2 cellular contexts compared by ENCODE assay signal in the genomic region with DNA sequence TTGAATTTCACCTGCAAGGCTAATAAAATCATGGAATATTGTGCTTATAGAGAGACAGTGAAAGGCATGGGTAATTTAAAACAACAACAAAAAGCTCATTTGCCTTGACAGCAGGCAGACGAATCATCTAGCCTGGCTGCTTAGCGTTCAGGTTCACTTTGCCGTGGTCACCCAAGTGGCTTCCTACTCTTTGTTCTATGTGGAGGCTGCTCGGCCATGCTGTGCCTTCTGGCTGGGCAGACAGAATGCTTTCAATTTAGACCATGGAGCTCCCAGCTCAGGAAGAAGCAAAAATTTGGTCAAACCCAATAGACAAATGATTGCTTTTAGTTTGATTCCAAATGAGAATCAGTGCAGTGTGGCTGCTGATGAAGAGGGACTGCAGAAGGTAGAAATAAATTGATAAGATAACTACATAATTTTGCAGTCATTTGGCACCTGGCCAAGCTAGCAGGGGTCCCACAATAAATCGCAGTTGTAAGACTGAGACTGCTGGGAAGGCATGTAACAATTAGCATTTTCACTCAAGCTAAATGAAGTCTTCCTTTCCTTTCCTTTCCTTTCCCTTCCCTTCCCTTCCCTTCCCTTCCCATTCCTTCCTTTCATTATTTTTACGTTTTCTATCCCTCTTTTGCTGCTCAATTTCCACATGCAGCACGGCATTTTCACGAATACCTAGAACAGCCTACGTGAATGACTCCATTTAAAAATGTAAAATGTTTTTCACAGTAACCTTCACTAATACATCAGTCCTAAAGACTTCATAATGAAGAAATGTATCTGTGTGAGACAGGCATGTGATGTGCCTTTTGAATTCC.
TF ChIP-seq lines count a peak whose summit lies in the region.

No MANE protein-coding gene starts in this region.

TF ChIP-seq in HEK293T, 16 proteins besides CTCF, POLR2A, EP300 and RAD21 (continued from another document):
- TF ChIP-seq ARNT (IDR thresholded peaks at IDR 0.05) (no peak), HDGF (IDR thresholded peaks at IDR 0.05; ENCODE audit: borderline replicate concordance) (no peak), CTBP1 (IDR thresholded peaks at IDR 0.05; ENCODE audit: borderline replicate concordance) (no peak), NFRKB (IDR thresholded peaks at IDR 0.05) (no peak), ZNF384 (IDR thresholded peaks at IDR 0.05) (no peak), SP1 (IDR thresholded peaks at IDR 0.05) (no peak), L3MBTL2 (conservative IDR thresholded peaks at IDR 0.05) (no peak), PKNOX1 (IDR thresholded peaks at IDR 0.05) (no peak), FOXA1 (IDR thresholded peaks at IDR 0.05) (no peak), ELF4 (IDR thresholded peaks at IDR 0.05) (no peak), TARDBP (IDR thresholded peaks at IDR 0.05) (no peak), FOXK2 (IDR thresholded peaks at IDR 0.05) (no peak)

TF ChIP-seq in H1, 55 proteins besides CTCF, POLR2A, EP300 and RAD21 (continued from another document):
- TF ChIP-seq, protein P1, sequence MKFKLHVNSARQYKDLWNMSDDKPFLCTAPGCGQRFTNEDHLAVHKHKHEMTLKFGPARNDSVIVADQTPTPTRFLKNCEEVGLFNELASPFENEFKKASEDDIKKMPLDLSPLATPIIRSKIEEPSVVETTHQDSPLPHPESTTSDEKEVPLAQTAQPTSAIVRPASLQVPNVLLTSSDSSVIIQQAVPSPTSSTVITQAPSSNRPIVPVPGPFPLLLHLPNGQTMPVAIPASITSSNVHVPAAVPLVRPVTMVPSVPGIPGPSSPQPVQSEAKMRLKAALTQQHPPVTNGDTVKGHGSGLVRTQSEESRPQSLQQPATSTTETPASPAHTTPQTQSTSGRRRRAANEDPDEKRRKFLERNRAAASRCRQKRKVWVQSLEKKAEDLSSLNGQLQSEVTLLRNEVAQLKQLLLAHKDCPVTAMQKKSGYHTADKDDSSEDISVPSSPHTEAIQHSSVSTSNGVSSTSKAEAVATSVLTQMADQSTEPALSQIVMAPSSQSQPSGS (IDR thresholded peaks at IDR 0.05; ENCODE audit: low read length): no peak
- TF ChIP-seq RXRA (IDR thresholded peaks at IDR 0.05; ENCODE audit: insufficient read depth, low read depth, low read length) (no peak), SUZ12 (IDR thresholded peaks at IDR 0.05; ENCODE audit: low read length) (no peak), CHD2 (IDR thresholded peaks at IDR 0.05; ENCODE audit: low read length) (no peak), SRF (IDR thresholded peaks at IDR 0.05; ENCODE audit: low read depth, low read length) (no peak), BRCA1 (IDR thresholded peaks at IDR 0.05; ENCODE audit: low read depth, low read length) (no peak), CBX8 (IDR thresholded peaks at IDR 0.05; ENCODE audit: borderline replicate concordance, low read depth, low read length) (no peak), TCF12 (IDR thresholded peaks at IDR 0.05; ENCODE audit: low read depth, low read length) (no peak)
- TF ChIP-seq, protein P2, sequence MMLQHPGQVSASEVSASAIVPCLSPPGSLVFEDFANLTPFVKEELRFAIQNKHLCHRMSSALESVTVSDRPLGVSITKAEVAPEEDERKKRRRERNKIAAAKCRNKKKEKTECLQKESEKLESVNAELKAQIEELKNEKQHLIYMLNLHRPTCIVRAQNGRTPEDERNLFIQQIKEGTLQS (IDR thresholded peaks at IDR 0.05; ENCODE audit: insufficient read depth, low read depth, low read length): no peak
TF ChIP-seq in H1: peak in this region for 0.
